1 cellular context compared by ENCODE assay signal in genomic region chr2:182077023-182077422, GRCh38.
A peak's percentile ranks its signal among the peaks of the same experiment; 100 is the strongest.
TF ChIP-seq lines count a peak whose summit lies in the region.

No MANE protein-coding gene starts in this region.

TF ChIP-seq in HEK293, 187 proteins besides CTCF, POLR2A, EP300 and RAD21 (continued from another document):
- TF ChIP-seq PRDM6 (tag by site-specific recombination; IDR thresholded peaks at IDR 0.05) (peak; percentile 82), KLF8 (tag by site-specific recombination; IDR thresholded peaks at IDR 0.05) (no peak), ZNF18 (tag by site-specific recombination; IDR thresholded peaks at IDR 0.05) (no peak), ZNF560 (tag by site-specific recombination; IDR thresholded peaks at IDR 0.05; ENCODE audit: borderline replicate concordance) (no peak), ZNF133 (tag by site-specific recombination; IDR thresholded peaks at IDR 0.05) (no peak), ZNF521 (tag by site-specific recombination; IDR thresholded peaks at IDR 0.05) (no peak), ZNF776 (tag by site-specific recombination; IDR thresholded peaks at IDR 0.05; ENCODE audit: borderline replicate concordance) (no peak), RBAK (tag by site-specific recombination; IDR thresholded peaks at IDR 0.05) (no peak), ZNF24 (tag by site-specific recombination; IDR thresholded peaks at IDR 0.05) (no peak)
